ENCODE assay signal across 2 cellular contexts in the genomic region with DNA sequence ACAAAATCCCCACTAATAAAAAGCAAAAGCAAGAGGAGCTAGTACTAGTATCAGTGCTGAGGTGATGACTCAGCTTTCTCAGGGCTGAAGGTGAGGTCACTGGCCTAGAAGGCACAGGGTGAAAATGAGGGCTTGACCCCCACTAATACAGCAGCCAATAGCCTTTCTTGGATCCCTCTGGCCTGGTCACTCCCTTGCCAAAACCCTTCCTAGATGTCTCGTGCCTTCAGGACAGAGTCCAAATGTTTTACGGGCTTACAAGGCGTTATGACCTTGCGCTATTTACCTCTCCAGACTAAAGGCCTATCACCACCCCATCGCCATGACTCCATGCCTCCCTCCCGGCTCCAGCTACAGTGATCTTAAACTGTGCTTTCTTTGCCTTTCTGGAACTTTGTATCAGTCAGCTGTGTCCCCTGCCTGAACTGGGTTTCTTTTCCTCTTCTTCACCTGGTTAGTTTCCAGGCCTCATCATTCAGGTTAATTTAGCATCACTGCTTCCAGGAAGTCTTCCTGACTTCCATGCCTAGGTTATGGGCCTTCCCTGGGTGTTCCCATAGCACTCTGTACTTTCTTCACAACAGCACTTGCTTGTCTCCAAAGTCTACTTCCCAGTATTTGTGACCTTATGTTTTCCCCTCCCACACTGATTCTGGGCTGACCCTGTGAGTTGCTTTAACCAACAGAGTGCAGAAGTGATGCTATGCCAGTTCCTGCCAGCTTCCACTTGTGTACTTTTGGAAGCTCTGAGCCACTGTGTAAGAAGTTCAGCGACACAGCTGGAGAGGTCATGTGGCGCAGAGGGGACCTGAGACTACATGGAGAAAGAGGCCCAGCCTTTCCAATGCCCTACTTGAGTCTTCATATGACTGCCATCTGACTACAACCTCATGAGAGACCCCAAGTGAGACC.
TF ChIP-seq lines count a peak whose summit lies in the region.

No MANE protein-coding gene starts in this region.

TF ChIP-seq in A549, 52 proteins besides CTCF, POLR2A, EP300 and RAD21:
- TF ChIP-seq BHLHE40 (IDR thresholded peaks at IDR 0.05; ENCODE audit: low read depth, low read length) (no peak), CEBPB (IDR thresholded peaks at IDR 0.05) (no peak), MAFK (IDR thresholded peaks at IDR 0.05; ENCODE audit: partially characterized antibody) (peak; percentile 65)

TF ChIP-seq in liver, 16 proteins besides CTCF, POLR2A, EP300 and RAD21:
- TF ChIP-seq SP1 (IDR thresholded peaks at IDR 0.05) (peak; percentile 76), FOXA1 (IDR thresholded peaks at IDR 0.05) (no peak), TAF1 (conservative IDR thresholded peaks at IDR 0.05) (no peak), GABPA (IDR thresholded peaks at IDR 0.05 in 1 of 2, conservative IDR thresholded peaks at IDR 0.05 in 1 of 2) (no peak), HNF4A (conservative IDR thresholded peaks at IDR 0.05) (peak; percentile 43 to 87), EGR1 (IDR thresholded peaks at IDR 0.05; ENCODE audit: low read depth in 2 of 2) (no peak), JUND (IDR thresholded peaks at IDR 0.05) (peak; percentile 63 to 96), HNF4G (IDR thresholded peaks at IDR 0.05) (peak; percentile 47), RXRA (IDR thresholded peaks at IDR 0.05) (peak; percentile 94 to 99), ZBTB33 (IDR thresholded peaks at IDR 0.05) (no peak), NR2F2 (IDR thresholded peaks at IDR 0.05) (no peak), YY1 (IDR thresholded peaks at IDR 0.05) (no peak), FOXA2 (IDR thresholded peaks at IDR 0.05) (no peak)
- TF ChIP-seq, protein P1, sequence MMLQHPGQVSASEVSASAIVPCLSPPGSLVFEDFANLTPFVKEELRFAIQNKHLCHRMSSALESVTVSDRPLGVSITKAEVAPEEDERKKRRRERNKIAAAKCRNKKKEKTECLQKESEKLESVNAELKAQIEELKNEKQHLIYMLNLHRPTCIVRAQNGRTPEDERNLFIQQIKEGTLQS (IDR thresholded peaks at IDR 0.05), result peak; percentile 70
- TF ChIP-seq, protein P2, sequence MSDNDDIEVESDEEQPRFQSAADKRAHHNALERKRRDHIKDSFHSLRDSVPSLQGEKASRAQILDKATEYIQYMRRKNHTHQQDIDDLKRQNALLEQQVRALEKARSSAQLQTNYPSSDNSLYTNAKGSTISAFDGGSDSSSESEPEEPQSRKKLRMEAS (IDR thresholded peaks at IDR 0.05), result peak; percentile 16
- TF ChIP-seq, protein P3, sequence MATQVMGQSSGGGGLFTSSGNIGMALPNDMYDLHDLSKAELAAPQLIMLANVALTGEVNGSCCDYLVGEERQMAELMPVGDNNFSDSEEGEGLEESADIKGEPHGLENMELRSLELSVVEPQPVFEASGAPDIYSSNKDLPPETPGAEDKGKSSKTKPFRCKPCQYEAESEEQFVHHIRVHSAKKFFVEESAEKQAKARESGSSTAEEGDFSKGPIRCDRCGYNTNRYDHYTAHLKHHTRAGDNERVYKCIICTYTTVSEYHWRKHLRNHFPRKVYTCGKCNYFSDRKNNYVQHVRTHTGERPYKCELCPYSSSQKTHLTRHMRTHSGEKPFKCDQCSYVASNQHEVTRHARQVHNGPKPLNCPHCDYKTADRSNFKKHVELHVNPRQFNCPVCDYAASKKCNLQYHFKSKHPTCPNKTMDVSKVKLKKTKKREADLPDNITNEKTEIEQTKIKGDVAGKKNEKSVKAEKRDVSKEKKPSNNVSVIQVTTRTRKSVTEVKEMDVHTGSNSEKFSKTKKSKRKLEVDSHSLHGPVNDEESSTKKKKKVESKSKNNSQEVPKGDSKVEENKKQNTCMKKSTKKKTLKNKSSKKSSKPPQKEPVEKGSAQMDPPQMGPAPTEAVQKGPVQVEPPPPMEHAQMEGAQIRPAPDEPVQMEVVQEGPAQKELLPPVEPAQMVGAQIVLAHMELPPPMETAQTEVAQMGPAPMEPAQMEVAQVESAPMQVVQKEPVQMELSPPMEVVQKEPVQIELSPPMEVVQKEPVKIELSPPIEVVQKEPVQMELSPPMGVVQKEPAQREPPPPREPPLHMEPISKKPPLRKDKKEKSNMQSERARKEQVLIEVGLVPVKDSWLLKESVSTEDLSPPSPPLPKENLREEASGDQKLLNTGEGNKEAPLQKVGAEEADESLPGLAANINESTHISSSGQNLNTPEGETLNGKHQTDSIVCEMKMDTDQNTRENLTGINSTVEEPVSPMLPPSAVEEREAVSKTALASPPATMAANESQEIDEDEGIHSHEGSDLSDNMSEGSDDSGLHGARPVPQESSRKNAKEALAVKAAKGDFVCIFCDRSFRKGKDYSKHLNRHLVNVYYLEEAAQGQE (IDR thresholded peaks at IDR 0.05), result no peak
